Comparison of ENCODE assay signal across 8 cellular contexts in the genomic region with DNA sequence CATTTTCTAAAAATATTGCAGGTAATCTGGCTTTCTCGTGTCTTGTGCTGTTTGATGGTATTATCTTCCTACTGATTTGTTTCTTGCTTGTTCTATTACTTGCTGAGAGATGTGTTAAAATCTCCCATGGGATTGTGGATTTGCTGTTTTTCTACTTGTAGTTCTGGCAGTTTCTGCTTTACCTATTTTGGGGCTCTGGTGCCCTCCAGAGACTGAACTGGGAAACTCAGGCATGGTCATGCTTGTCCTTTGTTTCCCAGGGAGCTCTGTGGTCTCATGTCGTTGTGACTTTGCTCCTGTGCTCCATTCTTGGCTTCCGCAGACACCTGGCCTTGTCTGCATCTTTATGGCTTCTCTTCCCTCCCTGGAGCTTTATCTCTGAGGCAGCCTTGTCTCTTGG. TPM values are rescaled to one million over a fixed set of nuclear protein-coding genes. Genes with fewer than 3 reads are reported as not detected.
DNase-seq lines count a peak whose midpoint lies in the region; ATAC-seq, FAIRE-seq and TF ChIP-seq lines count a peak whose summit lies in the region.

No MANE protein-coding gene starts in this region.

- H4K20me1 ChIP-seq in mammary epithelial cell (ENCODE audit: insufficient read depth, low read length), result no peaks in the 10 kb centered on the region

- H3K9me3 ChIP-seq in AG04450 (ENCODE audit: control insufficient read depth, insufficient read depth, low read length), result peaks cover 3% of the 10 kb centered on the region; the same call in 1 of the 2 replicates
- no peaks in the 10 kb centered on the region for H3K9me3 ChIP-seq in mammary epithelial cell (replicated peaks; ENCODE audit: insufficient read depth, low read length)
- H3K9me3 ChIP-seq in mesenchymal stem cell (ENCODE audit: control insufficient read depth, low read length), result no peaks in the 10 kb centered on the region

- no peak overlapping the region for H2BK15ac ChIP-seq in mesenchymal stem cell (ENCODE audit: low read depth, poor library complexity, severe bottlenecking)

- no TSS peak for BruUV-seq in mammary epithelial cell (replicated peaks; lab: Mats Ljungman, UMichigan)

- TF ChIP-seq CTCF in AG04450 (IDR thresholded peaks at IDR 0.05; ENCODE audit: low read depth, low read length), result peak; percentile 87
- TF ChIP-seq CTCF in mammary epithelial cell (conservative IDR thresholded peaks at IDR 0.05 in 1 of 2, IDR thresholded peaks at IDR 0.05 in 1 of 2; ENCODE audit: extremely low read depth in 1 of 2, insufficient read depth in 1 of 2, low read depth in 1 of 2, low read length in 2 of 2), result peak; percentile 57 to 76

- H3K79me2 ChIP-seq in mammary epithelial cell (ENCODE audit: insufficient read depth, low read length), result peaks cover 80% of the 10 kb centered on the region

- H2BK5ac ChIP-seq in mesenchymal stem cell (ENCODE audit: low read depth, low read length, poor library complexity, severe bottlenecking), result no peak overlapping the region

- H3K27me3 ChIP-seq in AG04450 (ENCODE audit: control insufficient read depth, insufficient read depth, low read length) (no peaks in the 10 kb centered on the region), mammary epithelial cell (ENCODE audit: insufficient read depth, low read length) (no peaks in the 10 kb centered on the region), mesenchymal stem cell (ENCODE audit: control insufficient read depth in 1 of 2, insufficient read depth in 1 of 2, low read length in 2 of 2) (no peaks in the 10 kb centered on the region)

- CTCF ChIA-PET in AG04450 (lab: Charles Lee), result interaction anchor here (0.5 to 5.1 kb wide), 23 partner anchors 8 to 217 kb away, joined by 3 to 81 read pairs (median 4); no protein-coding TSS in a partner anchor
- CTCF ChIA-PET in mammary epithelial cell (lab: Charles Lee; ENCODE audit: low non-redundant PET), result no interaction called here

- dilution Hi-C loops in mammary epithelial cell (cut with HindIII; ENCODE audit: low sequenced_read_pairs), result no loop called here

- H3K27ac ChIP-seq in AG04450 (ENCODE audit: low read depth, low read length) (no peak overlapping the region), mammary epithelial cell (ENCODE audit: insufficient read depth, low read depth, low read length) (no peak overlapping the region), mesenchymal stem cell (ENCODE audit: low read length, poor library complexity, severe bottlenecking) (peak overlapping the region; percentile 26)

- no peaks in the 10 kb centered on the region for H3K9me3 Mint-ChIP-seq in effector memory CD8-positive, alpha-beta T cell

- H3K4me2 ChIP-seq in mammary epithelial cell (ENCODE audit: insufficient read depth, low read depth, low read length) (no peak overlapping the region), mesenchymal stem cell (ENCODE audit: low read length, poor library complexity, severe bottlenecking) (no peak overlapping the region)

- peak overlapping the region in 1 of 2 donors; percentile 24 for H3K27ac Mint-ChIP-seq in effector memory CD8-positive, alpha-beta T cell

- H3K36me3 ChIP-seq in mammary epithelial cell (ENCODE audit: insufficient read depth, low read length) (no peaks in the 10 kb centered on the region), mesenchymal stem cell (ENCODE audit: control insufficient read depth in 1 of 2, insufficient read depth in 2 of 2, low read depth in 1 of 2, low read length in 2 of 2) (peaks cover 16 to 25% of the 10 kb centered on the region in 2 experiments)

- WGBS in mammary epithelial cell (ENCODE audit: low coverage, missing lambda C conversion rate), result 35% methylated on average over 3 of the region's 3 CpGs
- 43% methylated on average over 3 of the region's 3 CpGs for WGBS in mesenchymal stem cell

- in situ Hi-C loops in mammary epithelial cell (cut with MboI; ENCODE audit: low sequenced_read_pairs in 2 of 2), result loop anchor here in 1 of 2 donors (25.0 kb wide), 1 partner anchor 277 kb away; no protein-coding TSS in a partner anchor

- ATAC-seq in HG03159 (IDR thresholded peaks at IDR 0.05; ENCODE audit: unreplicated experiment) (no peak), HG03442 (IDR thresholded peaks at IDR 0.05; ENCODE audit: unreplicated experiment) (no peak)
- ATAC-seq in effector memory CD8-positive, alpha-beta T cell (replicated peaks), result no peak

- H3K4me1 ChIP-seq in mammary epithelial cell (ENCODE audit: insufficient read depth, low read length) (peaks cover 15% of the 10 kb centered on the region), mesenchymal stem cell (ENCODE audit: control insufficient read depth, insufficient read depth, low read depth, low read length) (peaks cover 15% of the 10 kb centered on the region)

- no peak overlapping the region for H4K8ac ChIP-seq in mesenchymal stem cell (ENCODE audit: low read length)

- H3K9ac ChIP-seq in mammary epithelial cell (ENCODE audit: insufficient read depth, low read length) (no peak overlapping the region), mesenchymal stem cell (ENCODE audit: low read length) (peak overlapping the region; percentile 25)

- no peak overlapping the region for H3K4me3 Mint-ChIP-seq in effector memory CD8-positive, alpha-beta T cell

- POLR2A ChIA-PET in AG04450 (lab: Yijun Ruan, JAX), result no interaction called here

- DNase-seq in AG04450 (ENCODE audit: low read depth, low spot score) (peak; percentile 10), NCI-H2227 treated with DMSO at 0.1 percent for 48 hours (lab: John Stamatoyannopoulos, UW) (peak; percentile 5), mammary epithelial cell (peak; percentile 29), mesenchymal stem cell (peak; percentile 78)
- DNase-seq in effector memory CD8-positive, alpha-beta T cell, result no peak

- H3K27me3 Mint-ChIP-seq in effector memory CD8-positive, alpha-beta T cell, result no peaks in the 10 kb centered on the region

- H2AFZ ChIP-seq in mammary epithelial cell (ENCODE audit: low read depth, low read length) (no peak overlapping the region), mesenchymal stem cell (ENCODE audit: low read depth, low read length) (no peak overlapping the region)

- H4K91ac ChIP-seq in mesenchymal stem cell (ENCODE audit: low read length), result no peak overlapping the region

- no peak overlapping the region for H2BK120ac ChIP-seq in mesenchymal stem cell (ENCODE audit: low read depth, low read length)

- FAIRE-seq in G401.6 (lab: Jason Lieb, UNC), result peak; percentile 91

- H3K36me3 Mint-ChIP-seq in effector memory CD8-positive, alpha-beta T cell (ENCODE audit: insufficient read depth), result peaks cover 11% of the 10 kb centered on the region

- no peak overlapping the region for H3K23ac ChIP-seq in mesenchymal stem cell (ENCODE audit: low read length in 2 of 2)

- H2AK5ac ChIP-seq in mesenchymal stem cell (ENCODE audit: low read length, severe bottlenecking), result no peak overlapping the region

- H3K4me1 Mint-ChIP-seq in effector memory CD8-positive, alpha-beta T cell (ENCODE audit: low read depth in 2 of 2), result peaks cover 13 to 14% of the 10 kb centered on the region in 2 donors

- H3K14ac ChIP-seq in mesenchymal stem cell (ENCODE audit: low read length in 2 of 2), result no peak overlapping the region

- H3K79me1 ChIP-seq in mesenchymal stem cell (replicated peaks; ENCODE audit: low read length, poor library complexity, severe bottlenecking), result peaks cover 26% of the 10 kb centered on the region

- H3K4ac ChIP-seq in mesenchymal stem cell (ENCODE audit: low read depth in 1 of 2, low read length in 2 of 2), result no peak overlapping the region

- intact Hi-C loops in mammary epithelial cell (cut with micrococcal nuclease), result loop anchor here (1.0 to 10.0 kb wide), 5 partner anchors 97 to 558 kb away; a partner anchor contains a TSS

- H3K4me3 ChIP-seq in AG04450 (ENCODE audit: low read depth, low read length) (no peak overlapping the region), mammary epithelial cell (replicated peaks in 1 of 3; ENCODE audit: insufficient read depth in 1 of 3, low read depth in 2 of 3, low read length in 3 of 3) (no peak overlapping the region), mesenchymal stem cell (ENCODE audit: insufficient read depth in 1 of 2, low read depth in 1 of 2, low read length in 2 of 2) (no peak overlapping the region)

- no peak overlapping the region for H3K18ac ChIP-seq in mesenchymal stem cell (ENCODE audit: low read depth in 1 of 2, low read length in 2 of 2)

- no peak overlapping the region for H2BK12ac ChIP-seq in mesenchymal stem cell (ENCODE audit: low read length in 2 of 2)

RNA-seq across cellular contexts. Expression of a gene that starts 39.5 kb away (rescaled TPM):
- polyA plus RNA-seq in AG04450 (2011; rRNA removed), result 23.7 and 26.4 TPM in 2 replicates
- polyA minus RNA-seq in AG04450 (2011; rRNA and poly(A)+ RNA removed), result 77.9 and 94.9 TPM in 2 replicates
- 10 to 100 TPM; 23.2 to 68.8 TPM for total RNA-seq in mammary epithelial cell
- 26.2 TPM for polyA plus RNA-seq in mammary epithelial cell
- polyA minus RNA-seq in mammary epithelial cell, result 134 TPM
- polyA plus RNA-seq in mesenchymal stem cell (2013, experiment 1 of 2), result 17.1 TPM
- 16.3 TPM for polyA plus RNA-seq in mesenchymal stem cell (2013, experiment 2 of 2)

RNA-seq across cellular contexts. Expression of a gene that starts 54.7 kb away (rescaled TPM):
- 11.9 and 15.2 TPM in 2 replicates for polyA plus RNA-seq in AG04450 (2011; rRNA removed)
- 32.8 and 36.0 TPM in 2 replicates for polyA minus RNA-seq in AG04450 (2011; rRNA and poly(A)+ RNA removed)
- 10 to 100 TPM; 71.2 to 79.6 TPM for total RNA-seq in mammary epithelial cell
- polyA plus RNA-seq in mammary epithelial cell, result 31.8 TPM
- 71.2 TPM for polyA minus RNA-seq in mammary epithelial cell
- 17.9 TPM for polyA plus RNA-seq in mesenchymal stem cell (2013, experiment 1 of 2)
- 17.5 TPM for polyA plus RNA-seq in mesenchymal stem cell (2013, experiment 2 of 2)

Comparison
In these comparisons a context has a peak if more than half of its experiments do, and no peak if none do; other contexts are left out.
1. DNase-seq: peak in AG04450 (single experiment), NCI-H2227 treated with DMSO at 0.1 percent for 48 hours (single experiment), mammary epithelial cell (single experiment) and mesenchymal stem cell (single experiment); none in effector memory CD8-positive, alpha-beta T cell (0 of 3).